Comparison of ENCODE assay signal across 8 cellular contexts in genomic region chr19:46716672-46717033, GRCh38. TPM values are rescaled to one million over a fixed set of nuclear protein-coding genes. Genes with fewer than 3 reads are reported as not detected.
DNase-seq lines count a peak whose midpoint lies in the region; ATAC-seq, FAIRE-seq and TF ChIP-seq lines count a peak whose summit lies in the region.

No MANE protein-coding gene starts in this region.

- H3K4me2 ChIP-seq in HepG2 (ENCODE audit: low read depth, low read length): peak overlapping the region; percentile 96

- no peak overlapping the region for H2AFZ ChIP-seq in HepG2 (ENCODE audit: low read length)

- TF ChIP-seq POLR2A in HepG2 (IDR thresholded peaks at IDR 0.05; ENCODE audit: insufficient read depth in 1 of 2, low read depth in 2 of 2, low read length in 2 of 2) (no peak), tibial nerve (IDR thresholded peaks at IDR 0.05) (no peak)

- H3K27ac ChIP-seq in HepG2 (ENCODE audit: extremely low read length, insufficient read depth, low read length): peak overlapping the region; percentile 38
- peak overlapping the region; percentile 92 to 98 (median 96) for H3K27ac ChIP-seq in tibial nerve

- H3K36me3 ChIP-seq in HepG2 (replicated peaks in 1 of 2; ENCODE audit: control insufficient read depth in 1 of 2, insufficient read depth in 2 of 2, low read length in 2 of 2) (peaks cover 4 to 6% of the 10 kb centered on the region in 2 experiments; a peak in 3 of 5 replicates), tibial nerve (peaks cover 0 to 24% (median 6%) of the 10 kb centered on the region in 3 donors)

- H3K9me3 ChIP-seq in HepG2 (ENCODE audit: low read length) (no peaks in the 10 kb centered on the region), tibial nerve (no peaks in the 10 kb centered on the region)

- no peaks in the 10 kb centered on the region for H3K9me3 Mint-ChIP-seq in T-helper 2 cell treated with Interferon-gamma antibody and Interleukin-4, amounts not matched to agents 5 μg/mL and 100 μg/mL, for 36 hours

- H3K27ac Mint-ChIP-seq in T-helper 2 cell treated with Interferon-gamma antibody and Interleukin-4, amounts not matched to agents 5 μg/mL and 100 μg/mL, for 36 hours: peak overlapping the region; percentile 95

- DNase-seq in T-helper 2 cell treated with Interferon-gamma antibody and Interleukin-4, amounts not matched to agents 5 μg/mL and 100 μg/mL, for 36 hours (ENCODE audit: low spot score): no peak
- no peak for DNase-seq in T-helper 2 cell
- no peak for DNase-seq in astrocyte of the cerebellum (ENCODE audit: low read depth)
- no peak for DNase-seq in HepG2 (ENCODE audit: low spot score)
- no peak for DNase-seq in tibial nerve (ENCODE audit: low spot score in 2 of 2)
- DNase-seq in OCI-M1 (lab: John Stamatoyannopoulos, UW): no peak

- no peak for TF ChIP-seq EP300 in HepG2 (IDR thresholded peaks at IDR 0.05; ENCODE audit: low read depth in 2 of 2, low read length in 2 of 2)
- no peak for TF ChIP-seq EP300 in HepG2 (CRISPR knock-in tag; IDR thresholded peaks at IDR 0.05; ENCODE audit: borderline replicate concordance)
- TF ChIP-seq EP300 in tibial nerve (IDR thresholded peaks at IDR 0.05): no peak

- no peak for FAIRE-seq in HepG2 (lab: Jason Lieb, UNC)

- CTCF ChIA-PET in HepG2 (lab: Yijun Ruan, JAX; ENCODE audit: low intra/inter-chr PET ratio, low total read pairs): no interaction called here

- ATAC-seq in HepG2 (no peak), GM18519 (IDR thresholded peaks at IDR 0.05; ENCODE audit: low FRiP score, unreplicated experiment) (no peak), HG03280 (IDR thresholded peaks at IDR 0.05; ENCODE audit: unreplicated experiment) (no peak)

- 0% methylated on average over 20 of the region's 20 CpGs for WGBS in HepG2 (ENCODE audit: low lambda C conversion rate)
- WGBS in tibial nerve, 2 donors: 0 to 1% methylated on average over 17 to 20 of the region's 20 CpGs

- no peaks in the 10 kb centered on the region for H4K20me1 ChIP-seq in HepG2 (ENCODE audit: insufficient read depth, low read length)

- H3K4me3 ChIP-seq in astrocyte of the cerebellum (ENCODE audit: low read depth, low read length) (peak overlapping the region; percentile 61), HepG2 (replicated peaks in 1 of 3; ENCODE audit: insufficient read depth in 1 of 3, low read depth in 2 of 3, low read length in 3 of 3) (peak overlapping the region; percentile 79 to 83 (median 82)), tibial nerve (peak overlapping the region; percentile 59 to 81 (median 72))

- in situ Hi-C loops in astrocyte of the cerebellum (cut with HindIII; ENCODE audit: low sequenced_read_pairs): no loop called here
- in situ Hi-C loops in HepG2 (cut with HindIII; ENCODE audit: extremely low pct_ligation_motif_present, low pct_unique_long_range_greater_than_20kb): no loop called here

- no peaks in the 10 kb centered on the region for H3K27me3 Mint-ChIP-seq in T-helper 2 cell treated with Interferon-gamma antibody and Interleukin-4, amounts not matched to agents 5 μg/mL and 100 μg/mL, for 36 hours (ENCODE audit: low read depth)

- peaks cover 46% of the 10 kb centered on the region for H3K36me3 Mint-ChIP-seq in T-helper 2 cell treated with Interferon-gamma antibody and Interleukin-4, amounts not matched to agents 5 μg/mL and 100 μg/mL, for 36 hours (ENCODE audit: low read depth)

- no peak for TF ChIP-seq CTCF in astrocyte of the cerebellum (IDR thresholded peaks at IDR 0.05; ENCODE audit: low read depth, low read length, missing control alignments)
- no peak for TF ChIP-seq CTCF in HepG2 (CRISPR knock-in tag; IDR thresholded peaks at IDR 0.05)
- TF ChIP-seq CTCF in tibial nerve (IDR thresholded peaks at IDR 0.05): no peak

- H3K9ac ChIP-seq in HepG2 (ENCODE audit: insufficient read depth, low read depth, low read length): peak overlapping the region; percentile 75

- H3K4me1 ChIP-seq in HepG2 (ENCODE audit: insufficient read depth, low read length) (peaks cover 20% of the 10 kb centered on the region), tibial nerve (peaks cover 0 to 41% (median 28%) of the 10 kb centered on the region in 4 donors)

- POLR2A ChIA-PET in HepG2 (lab: Yijun Ruan, JAX): interaction anchor here (0.8 to 1.4 kb wide), 3 partner anchors 10 to 29 kb away, joined by 3 read pairs; partner anchors contain the start of genes FKRP and STRN4

- no peak for TF ChIP-seq RAD21 in HepG2 (CRISPR knock-in tag; IDR thresholded peaks at IDR 0.05)

- H3K4me3 Mint-ChIP-seq in T-helper 2 cell treated with Interferon-gamma antibody and Interleukin-4, amounts not matched to agents 5 μg/mL and 100 μg/mL, for 36 hours: peak overlapping the region; percentile 95

- BruUV-seq in HepG2 (replicated peaks; lab: Mats Ljungman, UMichigan): no TSS peak

- H3K27me3 ChIP-seq in HepG2 (ENCODE audit: control insufficient read depth in 1 of 2, insufficient read depth in 2 of 2, low read length in 2 of 2): no peaks in the 10 kb centered on the region; a peak in 1 of 5 replicates
- H3K27me3 ChIP-seq in tibial nerve: no peaks in the 10 kb centered on the region

- H3K4me1 Mint-ChIP-seq in T-helper 2 cell treated with Interferon-gamma antibody and Interleukin-4, amounts not matched to agents 5 μg/mL and 100 μg/mL, for 36 hours (ENCODE audit: low read depth): peaks cover 29% of the 10 kb centered on the region

- intact Hi-C loops in HepG2 (cut with micrococcal nuclease; ENCODE audit: unreplicated experiment): no loop called here

- H3K79me2 ChIP-seq in HepG2 (ENCODE audit: insufficient read depth, low read length): peaks cover 20% of the 10 kb centered on the region

RNA-seq across cellular contexts. Expression of gene PRKD2, which starts 0.3 kb away (rescaled TPM):
- 6.7 and 13.2 TPM in 2 replicates for total RNA-seq in HepG2 (2016; rRNA removed; fragmentation: Illumina TruSeq; extraction: Trizol)
- total RNA-seq in HepG2 (2016; cell fraction: cytosol; rRNA removed; fragmentation: Illumina TruSeq; extraction: Trizol; ENCODE audit: low read depth): 3.7 and 5.6 TPM in 2 replicates
- total RNA-seq in HepG2 (2016; cell fraction: insoluble cytoplasmic fraction; rRNA removed; fragmentation: Illumina TruSeq; extraction: Trizol): 7.7 and 10.7 TPM in 2 replicates
- 10.7 and 11.6 TPM in 2 replicates for total RNA-seq in HepG2 (2016; cell fraction: membrane; rRNA removed; fragmentation: Illumina TruSeq; extraction: Trizol)
- total RNA-seq in HepG2 (2016; cell fraction: nucleus; rRNA removed; fragmentation: Illumina TruSeq; extraction: Trizol): 9.5 and 12.7 TPM in 2 replicates
- 7.3 and 9.2 TPM in 2 replicates for polyA plus RNA-seq in HepG2 (2011; rRNA removed)
- 5.7 and 8.3 TPM in 2 replicates for polyA plus RNA-seq in HepG2 (2011; cell fraction: cytosol; rRNA removed)
- polyA plus RNA-seq in HepG2 (2011; cell fraction: nucleus; rRNA removed): 19.6 and 26.3 TPM in 2 replicates
- 12.3 and 18.9 TPM in 2 replicates for polyA plus RNA-seq in HepG2 (2012)
- 4.2 and 4.7 TPM in 2 replicates for polyA plus RNA-seq in HepG2 (2016; cell fraction: cytosol; fragmentation: Illumina TruSeq; extraction: Trizol; ENCODE audit: low read depth)
- polyA plus RNA-seq in HepG2 (2016; cell fraction: insoluble cytoplasmic fraction; fragmentation: Illumina TruSeq; extraction: Trizol; ENCODE audit: low read depth): 12.5 and 12.9 TPM in 2 replicates
- 6.8 and 7.6 TPM in 2 replicates for polyA plus RNA-seq in HepG2 (2016; cell fraction: membrane; fragmentation: Illumina TruSeq; extraction: Trizol; ENCODE audit: low read depth)
- 26.1 and 27.2 TPM in 2 replicates for polyA plus RNA-seq in HepG2 (2016; cell fraction: nucleus; fragmentation: Illumina TruSeq; extraction: Trizol; ENCODE audit: insufficient read depth, low read depth)
- 10.6 and 14.4 TPM in 2 replicates for polyA minus RNA-seq in HepG2 (2011; rRNA and poly(A)+ RNA removed; ENCODE audit: low replicate concordance)
- 8.2 and 11.7 TPM in 2 replicates for polyA minus RNA-seq in HepG2 (2011; cell fraction: cytosol; rRNA and poly(A)+ RNA removed)
- 9.1 TPM in 2 replicates for polyA minus RNA-seq in HepG2 (2011; cell fraction: nucleus; rRNA and poly(A)+ RNA removed)
- 10 to 100 TPM; 21.0 to 36.1 (median 30.2) TPM for total RNA-seq in tibial nerve

RNA-seq across cellular contexts. Expression of gene FKRP, which starts 29.2 kb away (rescaled TPM):
- total RNA-seq in HepG2 (2016; rRNA removed; fragmentation: Illumina TruSeq; extraction: Trizol): 4.0 and 9.8 TPM in 2 replicates
- 1.2 and 1.9 TPM in 2 replicates for total RNA-seq in HepG2 (2016; cell fraction: cytosol; rRNA removed; fragmentation: Illumina TruSeq; extraction: Trizol; ENCODE audit: low read depth)
- total RNA-seq in HepG2 (2016; cell fraction: insoluble cytoplasmic fraction; rRNA removed; fragmentation: Illumina TruSeq; extraction: Trizol): 3.4 and 11.2 TPM in 2 replicates
- 3.6 and 3.7 TPM in 2 replicates for total RNA-seq in HepG2 (2016; cell fraction: membrane; rRNA removed; fragmentation: Illumina TruSeq; extraction: Trizol)
- total RNA-seq in HepG2 (2016; cell fraction: nucleus; rRNA removed; fragmentation: Illumina TruSeq; extraction: Trizol): 11.2 and 11.6 TPM in 2 replicates
- polyA plus RNA-seq in HepG2 (2011; rRNA removed): 7.3 and 9.2 TPM in 2 replicates
- 7.8 and 9.7 TPM in 2 replicates for polyA plus RNA-seq in HepG2 (2011; cell fraction: cytosol; rRNA removed)
- polyA plus RNA-seq in HepG2 (2011; cell fraction: nucleus; rRNA removed): 27.5 and 33.9 TPM in 2 replicates
- polyA plus RNA-seq in HepG2 (2012): 12.4 and 17.0 TPM in 2 replicates
- 0.63 and 1.3 TPM in 2 replicates for polyA plus RNA-seq in HepG2 (2016; cell fraction: cytosol; fragmentation: Illumina TruSeq; extraction: Trizol; ENCODE audit: low read depth)
- 5.1 TPM in 2 replicates for polyA plus RNA-seq in HepG2 (2016; cell fraction: insoluble cytoplasmic fraction; fragmentation: Illumina TruSeq; extraction: Trizol; ENCODE audit: low read depth)
- 1.7 and 2.3 TPM in 2 replicates for polyA plus RNA-seq in HepG2 (2016; cell fraction: membrane; fragmentation: Illumina TruSeq; extraction: Trizol; ENCODE audit: low read depth)
- polyA plus RNA-seq in HepG2 (2016; cell fraction: nucleus; fragmentation: Illumina TruSeq; extraction: Trizol; ENCODE audit: insufficient read depth, low read depth): 34.8 and 35.7 TPM in 2 replicates
- polyA minus RNA-seq in HepG2 (2011; rRNA and poly(A)+ RNA removed; ENCODE audit: low replicate concordance): 6.9 and 11.0 TPM in 2 replicates
- 7.5 and 8.8 TPM in 2 replicates for polyA minus RNA-seq in HepG2 (2011; cell fraction: cytosol; rRNA and poly(A)+ RNA removed)
- polyA minus RNA-seq in HepG2 (2011; cell fraction: nucleus; rRNA and poly(A)+ RNA removed): 10.3 and 11.5 TPM in 2 replicates
- total RNA-seq in tibial nerve: 10 to 100 TPM; 15.7 to 20.4 (median 17.7) TPM

RNA-seq across cellular contexts. Expression of gene STRN4, which starts 29.6 kb away (rescaled TPM):
- total RNA-seq in HepG2 (2016; rRNA removed; fragmentation: Illumina TruSeq; extraction: Trizol): 32.2 and 43.1 TPM in 2 replicates
- 13.6 and 15.4 TPM in 2 replicates for total RNA-seq in HepG2 (2016; cell fraction: cytosol; rRNA removed; fragmentation: Illumina TruSeq; extraction: Trizol; ENCODE audit: low read depth)
- total RNA-seq in HepG2 (2016; cell fraction: insoluble cytoplasmic fraction; rRNA removed; fragmentation: Illumina TruSeq; extraction: Trizol): 25.7 and 41.7 TPM in 2 replicates
- total RNA-seq in HepG2 (2016; cell fraction: membrane; rRNA removed; fragmentation: Illumina TruSeq; extraction: Trizol): 30.2 and 30.9 TPM in 2 replicates
- 30.6 and 31.6 TPM in 2 replicates for total RNA-seq in HepG2 (2016; cell fraction: nucleus; rRNA removed; fragmentation: Illumina TruSeq; extraction: Trizol)
- 57.3 and 80.7 TPM in 2 replicates for polyA plus RNA-seq in HepG2 (2011; rRNA removed)
- 34.2 and 64.8 TPM in 2 replicates for polyA plus RNA-seq in HepG2 (2011; cell fraction: cytosol; rRNA removed)
- polyA plus RNA-seq in HepG2 (2011; cell fraction: nucleus; rRNA removed): 266 and 313 TPM in 2 replicates
- 35.6 and 48.5 TPM in 2 replicates for polyA plus RNA-seq in HepG2 (2012)
- polyA plus RNA-seq in HepG2 (2016; cell fraction: cytosol; fragmentation: Illumina TruSeq; extraction: Trizol; ENCODE audit: low read depth): 8.5 and 9.3 TPM in 2 replicates
- polyA plus RNA-seq in HepG2 (2016; cell fraction: insoluble cytoplasmic fraction; fragmentation: Illumina TruSeq; extraction: Trizol; ENCODE audit: low read depth): 34.1 and 37.8 TPM in 2 replicates
- polyA plus RNA-seq in HepG2 (2016; cell fraction: membrane; fragmentation: Illumina TruSeq; extraction: Trizol; ENCODE audit: low read depth): 21.1 and 23.2 TPM in 2 replicates
- 78.0 and 78.1 TPM in 2 replicates for polyA plus RNA-seq in HepG2 (2016; cell fraction: nucleus; fragmentation: Illumina TruSeq; extraction: Trizol; ENCODE audit: insufficient read depth, low read depth)
- polyA minus RNA-seq in HepG2 (2011; rRNA and poly(A)+ RNA removed; ENCODE audit: low replicate concordance): 47.8 and 141 TPM in 2 replicates
- polyA minus RNA-seq in HepG2 (2011; cell fraction: cytosol; rRNA and poly(A)+ RNA removed): 30.6 and 39.4 TPM in 2 replicates
- 37.0 and 47.4 TPM in 2 replicates for polyA minus RNA-seq in HepG2 (2011; cell fraction: nucleus; rRNA and poly(A)+ RNA removed)
- 100 to 1,000 TPM in 1 of 4 donors, 10 to 100 TPM in 3; 77.4 to 127 (median 87.4) TPM for total RNA-seq in tibial nerve

RNA-seq across cellular contexts. Expression of gene DACT3, which starts 55.7 kb away (rescaled TPM):
- 0.04 TPM in 1 of 2 replicates, not detected in the other for total RNA-seq in HepG2 (2016; rRNA removed; fragmentation: Illumina TruSeq; extraction: Trizol)
- 0.09 and 0.10 TPM in 2 replicates for total RNA-seq in HepG2 (2016; cell fraction: cytosol; rRNA removed; fragmentation: Illumina TruSeq; extraction: Trizol; ENCODE audit: low read depth)
- total RNA-seq in HepG2 (2016; cell fraction: insoluble cytoplasmic fraction; rRNA removed; fragmentation: Illumina TruSeq; extraction: Trizol): 0.04 TPM in 1 of 2 replicates, not detected in the other
- not detected in 2 replicates for total RNA-seq in HepG2 (2016; cell fraction: membrane; rRNA removed; fragmentation: Illumina TruSeq; extraction: Trizol)
- total RNA-seq in HepG2 (2016; cell fraction: nucleus; rRNA removed; fragmentation: Illumina TruSeq; extraction: Trizol): not detected in 2 replicates
- 0.04 TPM in 1 of 2 replicates, not detected in the other for polyA plus RNA-seq in HepG2 (2011; rRNA removed)
- polyA plus RNA-seq in HepG2 (2011; cell fraction: cytosol; rRNA removed): 0.03 TPM in 2 replicates
- not detected in 2 replicates for polyA plus RNA-seq in HepG2 (2011; cell fraction: nucleus; rRNA removed)
- polyA plus RNA-seq in HepG2 (2012): not detected in 2 replicates
- 0.07 TPM in 1 of 2 replicates, not detected in the other for polyA plus RNA-seq in HepG2 (2016; cell fraction: cytosol; fragmentation: Illumina TruSeq; extraction: Trizol; ENCODE audit: low read depth)
- not detected in 2 replicates for polyA plus RNA-seq in HepG2 (2016; cell fraction: insoluble cytoplasmic fraction; fragmentation: Illumina TruSeq; extraction: Trizol; ENCODE audit: low read depth)
- polyA plus RNA-seq in HepG2 (2016; cell fraction: membrane; fragmentation: Illumina TruSeq; extraction: Trizol; ENCODE audit: low read depth): not detected in 2 replicates
- 0.16 TPM in 1 of 2 replicates, not detected in the other for polyA plus RNA-seq in HepG2 (2016; cell fraction: nucleus; fragmentation: Illumina TruSeq; extraction: Trizol; ENCODE audit: insufficient read depth, low read depth)
- 0.09 TPM in 1 of 2 replicates, not detected in the other for polyA minus RNA-seq in HepG2 (2011; rRNA and poly(A)+ RNA removed; ENCODE audit: low replicate concordance)
- polyA minus RNA-seq in HepG2 (2011; cell fraction: cytosol; rRNA and poly(A)+ RNA removed): not detected in 2 replicates
- not detected in 2 replicates for polyA minus RNA-seq in HepG2 (2011; cell fraction: nucleus; rRNA and poly(A)+ RNA removed)
- 10 to 100 TPM in 1 of 4 donors, 1 to 10 TPM in 3; 7.1 to 11.7 (median 8.2) TPM for total RNA-seq in tibial nerve
